Comparison of ENCODE assay signal across 30 cellular contexts in the genomic region with DNA sequence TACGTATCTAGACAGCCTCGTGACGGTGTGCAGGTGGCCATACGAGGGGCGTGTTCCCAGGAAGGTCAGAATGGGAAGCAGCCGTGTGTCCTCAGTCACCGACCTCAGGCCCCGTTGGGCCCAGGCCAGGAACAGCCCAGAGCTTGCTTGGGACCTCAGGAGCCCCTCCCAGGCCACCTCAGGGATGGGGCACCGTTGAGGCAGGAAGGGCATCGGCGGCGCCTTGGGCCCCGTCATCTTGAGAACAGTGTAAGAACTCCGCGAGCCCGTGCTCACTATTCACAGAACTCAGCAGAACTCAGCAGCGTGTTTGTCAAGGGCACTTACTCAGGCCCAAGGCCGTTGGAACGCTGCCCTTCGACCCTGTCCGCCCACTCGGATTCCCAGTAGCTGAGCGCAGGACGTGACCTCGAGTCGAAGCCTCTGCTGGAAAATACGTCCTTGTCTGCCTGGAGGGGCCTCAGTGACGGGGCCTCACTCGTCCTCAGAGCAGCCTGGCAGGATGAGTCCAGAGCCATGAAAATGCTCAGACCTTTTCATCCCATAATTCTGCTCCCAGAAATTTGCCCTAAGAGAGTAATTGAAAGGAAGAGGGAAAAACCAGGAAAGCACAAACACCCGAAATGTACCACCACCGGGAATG.
"Had no signal": no experiment of that assay in that cellular context is flagged by ENCODE, and none has a peak within 500 bp of the region (broad histone marks: within the 10 kb centered on the region; RNA-seq: fewer than 3 reads in every experiment).

No MANE protein-coding gene starts in this region.

- H3K4me3 ChIP-seq: body of pancreas, cardiac muscle cell, colonic mucosa, lung, mucosa of descending colon, smooth muscle cell, thyroid gland, upper lobe of right lung had no signal

- H3K27ac Mint-ChIP-seq: activated CD8-positive, alpha-beta T cell treated with anti-CD3 and anti-CD28 coated beads for 36 hours; activated naive CD8-positive, alpha-beta T cell; activated T-helper 2 cell treated with anti-CD3 and anti-CD28 coated beads, Interferon-gamma antibody, Interleukin-2, Interleukin-4, amounts not matched to agents 10 μg/mL and 5 μg/mL and 100 μg/mL, durations not matched to agents 14 hours and 24 hours and 36 hours; natural killer cell treated with Interleukin-12 subunit alpha and Interleukin-12 subunit beta and Interleukin-15 and Interleukin-18, amount 100 ng/mL, for 72 hours; progenitor cell of endocrine pancreas; stimulated activated memory B cell treated with anti-CD40 and anti-IgM and Interleukin-4, amounts not matched to agents 10 μg/mL and 1 μg/mL and 100 μg/mL, for 72 hours had no signal

- H3K27me3 ChIP-seq: body of pancreas, cardiac muscle cell, colonic mucosa, neutrophil, thyroid gland, upper lobe of right lung had no signal

- H3K4me1 ChIP-seq: body of pancreas, colonic mucosa, thyroid gland, upper lobe of right lung had no signal

- FAIRE-seq: frontal cortex, islet of Langerhans had no signal

- H3K36me3 ChIP-seq: cardiac muscle cell, colonic mucosa, neutrophil, thyroid gland, upper lobe of right lung had no signal

- H3K4me1 Mint-ChIP-seq: stimulated activated memory B cell treated with anti-CD40 and anti-IgM and Interleukin-4, amounts not matched to agents 10 μg/mL and 1 μg/mL and 100 μg/mL, for 72 hours; stimulated activated naive CD8-positive, alpha-beta T cell treated with anti-CD3 and anti-CD28 coated beads, Interleukin-15, amount 100 ng/mL, for 72 hours had no signal

- DNase-seq: activated CD4-positive, alpha-beta T cell treated with anti-CD3 and anti-CD28 coated beads for 1 hour; activated CD4-positive, alpha-beta T cell treated with anti-CD3 and anti-CD28 coated beads, Interleukin-2, amount 50 U/mL, for 1 hour; activated CD8-positive, alpha-beta T cell treated with anti-CD3 and anti-CD28 coated beads for 36 hours; activated naive CD4-positive, alpha-beta T cell; activated T-cell treated with anti-CD3 and anti-CD28 coated beads, Interleukin-2, amount 50 U/mL, for 4 hours; aorta; body of pancreas; cerebellar nuclear complex; colonic mucosa; effector CD8-positive, alpha-beta T cell; stimulated activated CD4-positive, alpha-beta T cell treated with anti-CD3 and anti-CD28 coated beads, Interleukin-1b, Interleukin-23, amount 100 ng/mL, for 48 hours; stimulated activated CD4-positive, alpha-beta T cell treated with anti-CD3 and anti-CD28 coated beads, Interleukin-4, amount 100 ng/mL, for 4 hours; stimulated activated CD8-positive, alpha-beta memory T cell treated with anti-CD3 and anti-CD28 coated beads, Interleukin-4, amount 100 ng/mL, for 48 hours; stimulated activated naive CD8-positive, alpha-beta T cell treated with anti-CD3 and anti-CD28 coated beads, Interleukin-15, amount 100 ng/mL, for 72 hours; substantia nigra; T-helper 2 cell; thyroid gland; upper lobe of right lung had no signal

- H3K27me3 Mint-ChIP-seq: activated CD8-positive, alpha-beta T cell treated with anti-CD3 and anti-CD28 coated beads for 36 hours; activated naive CD8-positive, alpha-beta T cell; natural killer cell treated with Interleukin-12 subunit alpha and Interleukin-12 subunit beta and Interleukin-15 and Interleukin-18, amount 100 ng/mL, for 72 hours; progenitor cell of endocrine pancreas; stimulated activated naive CD8-positive, alpha-beta T cell treated with anti-CD3 and anti-CD28 coated beads, Interleukin-15, amount 100 ng/mL, for 72 hours had no signal

- H3K27ac ChIP-seq: body of pancreas, cardiac muscle cell, colonic mucosa, neutrophil, thyroid gland, upper lobe of right lung had no signal

- H3K9me3 ChIP-seq: body of pancreas, colonic mucosa, mucosa of descending colon, neutrophil, thyroid gland, upper lobe of right lung had no signal

- H3K4me3 Mint-ChIP-seq: activated CD8-positive, alpha-beta T cell treated with anti-CD3 and anti-CD28 coated beads for 36 hours; activated naive CD8-positive, alpha-beta T cell; activated T-cell treated with anti-CD3 and anti-CD28 coated beads, Interleukin-2, amount 50 U/mL, for 4 hours; natural killer cell treated with Interleukin-12 subunit alpha and Interleukin-12 subunit beta and Interleukin-15 and Interleukin-18, amount 100 ng/mL, for 72 hours; stimulated activated memory B cell treated with anti-CD40 and anti-IgM and Interleukin-4, amounts not matched to agents 10 μg/mL and 1 μg/mL and 100 μg/mL, for 72 hours; stimulated activated naive CD8-positive, alpha-beta T cell treated with anti-CD3 and anti-CD28 coated beads, Interleukin-15, amount 100 ng/mL, for 72 hours had no signal

- ATAC-seq: activated CD8-positive, alpha-beta T cell treated with anti-CD3 and anti-CD28 coated beads for 36 hours; activated T-cell treated with anti-CD3 and anti-CD28 coated beads, Interleukin-2, amount 50 U/mL, for 4 hours; body of pancreas; mucosa of descending colon; stimulated activated memory B cell treated with anti-CD40 and anti-IgM and Interleukin-4, amounts not matched to agents 10 μg/mL and 1 μg/mL and 100 μg/mL, for 72 hours; stimulated activated naive CD8-positive, alpha-beta T cell treated with anti-CD3 and anti-CD28 coated beads, Interleukin-15, amount 100 ng/mL, for 72 hours; upper lobe of right lung had no signal

- H3K36me3 Mint-ChIP-seq: activated naive CD8-positive, alpha-beta T cell; natural killer cell treated with Interleukin-12 subunit alpha and Interleukin-12 subunit beta and Interleukin-15 and Interleukin-18, amount 100 ng/mL, for 72 hours; stimulated activated memory B cell treated with anti-CD40 and anti-IgM and Interleukin-4, amounts not matched to agents 10 μg/mL and 1 μg/mL and 100 μg/mL, for 72 hours had no signal

- H3K9me3 Mint-ChIP-seq: activated CD8-positive, alpha-beta T cell treated with anti-CD3 and anti-CD28 coated beads for 36 hours; activated T-cell treated with anti-CD3 and anti-CD28 coated beads, Interleukin-2, amount 50 U/mL, for 4 hours; activated T-helper 2 cell treated with anti-CD3 and anti-CD28 coated beads, Interferon-gamma antibody, Interleukin-2, Interleukin-4, amounts not matched to agents 10 μg/mL and 5 μg/mL and 100 μg/mL, durations not matched to agents 14 hours and 24 hours and 36 hours; natural killer cell treated with Interleukin-12 subunit alpha and Interleukin-12 subunit beta and Interleukin-15 and Interleukin-18, amount 100 ng/mL, for 72 hours; stimulated activated memory B cell treated with anti-CD40 and anti-IgM and Interleukin-4, amounts not matched to agents 10 μg/mL and 1 μg/mL and 100 μg/mL, for 72 hours; stimulated activated naive CD8-positive, alpha-beta T cell treated with anti-CD3 and anti-CD28 coated beads, Interleukin-15, amount 100 ng/mL, for 72 hours had no signal
